In the genomic region with DNA sequence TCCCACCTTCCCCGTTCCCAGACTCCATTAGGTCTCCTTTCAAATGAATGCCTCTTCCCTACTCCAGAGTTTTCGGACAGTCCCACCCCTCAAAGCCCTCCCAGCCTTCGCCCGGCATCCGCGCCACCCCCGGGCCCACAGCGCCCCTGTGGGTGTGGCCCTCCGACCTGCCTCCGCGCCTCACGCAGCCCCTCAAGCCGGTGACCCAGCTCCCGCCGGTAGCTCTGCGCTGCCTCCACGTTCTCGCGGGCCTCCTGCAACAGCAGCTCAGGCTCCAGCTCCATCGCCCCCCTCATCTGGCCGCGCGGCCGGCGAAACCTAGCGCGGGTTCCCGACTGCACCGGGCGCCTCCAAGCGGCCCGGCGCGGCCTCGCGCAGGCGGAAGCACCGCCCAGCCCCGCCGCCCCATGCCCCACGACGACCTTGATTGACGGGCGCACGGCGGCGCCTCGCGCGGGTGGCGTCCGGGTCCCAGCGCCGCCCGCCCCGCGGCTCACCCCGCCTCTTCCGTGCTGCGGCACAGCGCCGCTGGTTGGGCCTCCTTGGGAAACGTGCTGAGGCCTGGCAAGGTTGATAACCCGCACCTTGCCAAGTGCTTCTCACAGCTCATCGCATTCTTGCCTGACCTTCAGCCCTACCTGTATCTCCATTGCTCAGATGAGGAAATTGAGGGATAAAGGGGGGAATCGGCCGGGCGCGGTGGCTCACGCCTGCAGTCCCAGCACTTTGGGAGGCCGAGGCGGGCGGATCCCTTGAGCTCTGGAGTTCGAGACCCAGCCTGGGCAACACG, we compare ENCODE assay signal across 8 cellular contexts. TPM values are rescaled to one million over a fixed set of nuclear protein-coding genes. Genes with fewer than 3 reads are reported as not detected.
DNase-seq lines count a peak whose midpoint lies in the region; ATAC-seq, FAIRE-seq and TF ChIP-seq lines count a peak whose summit lies in the region.

CRLF3 (minus strand) TSS at position 337 of the 790 bp plus-strand sequence; CDS start at position 296, 41 bp downstream.

- H3K9me3 Mint-ChIP-seq in central memory CD8-positive, alpha-beta T cell = no peaks in the 10 kb centered on the region

- no peaks in the 10 kb centered on the region for H3K27me3 ChIP-seq in keratinocyte (ENCODE audit: control insufficient read depth, extremely low read depth, insufficient read depth, low read length)

- peak within 1 kb of the TSS; percentile 87 for H3K27ac Mint-ChIP-seq in central memory CD8-positive, alpha-beta T cell (ENCODE audit: low read depth)

- peaks cover 31% of the 10 kb centered on the region for H3K4me1 Mint-ChIP-seq in central memory CD8-positive, alpha-beta T cell

- FAIRE-seq in keratinocyte (lab: Jason Lieb, UNC) = peak; percentile 56

- H4K20me1 ChIP-seq in keratinocyte (ENCODE audit: control insufficient read depth, extremely low read depth, insufficient read depth, low read length) = no peaks in the 10 kb centered on the region

- peaks cover 27% of the 10 kb centered on the region for H3K4me1 ChIP-seq in keratinocyte (ENCODE audit: control insufficient read depth, extremely low read depth, insufficient read depth, low read length)

- H3K9me3 ChIP-seq in keratinocyte (ENCODE audit: control insufficient read depth, low read depth, low read length) = no peaks in the 10 kb centered on the region

- peaks cover 4% of the 10 kb centered on the region for H3K9me1 ChIP-seq in keratinocyte (ENCODE audit: control insufficient read depth, extremely low read depth, insufficient read depth, low read length)

- no peaks in the 10 kb centered on the region for H3K36me3 ChIP-seq in keratinocyte (ENCODE audit: control insufficient read depth in 2 of 2, extremely low read depth in 1 of 2, insufficient read depth in 2 of 2, low read length in 2 of 2)

- peak; percentile 24; the same call in 1 of the 2 replicates for TF ChIP-seq CTCF in AG10803 (conservative IDR thresholded peaks at IDR 0.05; ENCODE audit: low read length)
- peak in 1 of 3 experiments; percentile 61 for TF ChIP-seq CTCF in keratinocyte (optimal IDR thresholded peaks at IDR 0.05 in 1 of 3, IDR thresholded peaks at IDR 0.05 in 1 of 3, conservative IDR thresholded peaks at IDR 0.05 in 1 of 3; ENCODE audit: extremely low read depth in 1 of 3, insufficient read depth in 2 of 3, low read length in 3 of 3)

- no peaks in the 10 kb centered on the region for H3K27me3 Mint-ChIP-seq in central memory CD8-positive, alpha-beta T cell

- peaks cover 48% of the 10 kb centered on the region for H3K79me2 ChIP-seq in keratinocyte (ENCODE audit: control insufficient read depth, insufficient read depth, low read length)

- DNase-seq in AG10803 (ENCODE audit: low read depth) (peak; percentile 88), NCI-H345 treated with DMSO at 0.1 percent for 48 hours (lab: John Stamatoyannopoulos, UW; ENCODE audit: unreplicated experiment) (peak; percentile 79), keratinocyte (ENCODE audit: low read depth, low spot score) (peak; percentile 57)
- DNase-seq in activated CD4-positive, CD25-positive, alpha-beta regulatory T cell treated with anti-CD3 and anti-CD28 coated beads, Interleukin-2, amount 50 U/mL, for 16 hours (ENCODE audit: low read depth, low spot score) = peak; percentile 77
- DNase-seq in central memory CD8-positive, alpha-beta T cell (ENCODE audit: low spot score in 2 of 2) = peak; percentile 74 to 86
- peak; percentile 75 to 88 (median 85) for DNase-seq in stimulated activated CD4-positive, alpha-beta T cell treated with anti-CD3 and anti-CD28 coated beads, Interleukin-12 subunit alpha, Interleukin-12 subunit beta, amount 100 ng/mL, for 48 hours (ENCODE audit: low read depth in 2 of 3, low spot score in 1 of 3)

- peak within 1 kb of the TSS; percentile 91 for H3K4me3 Mint-ChIP-seq in central memory CD8-positive, alpha-beta T cell

- ATAC-seq in GM19025 (IDR thresholded peaks at IDR 0.05; ENCODE audit: low read depth, unreplicated experiment) (peak; percentile 92), HG03342 (IDR thresholded peaks at IDR 0.05; ENCODE audit: unreplicated experiment) (peak; percentile 87)
- peak; percentile 94 for ATAC-seq in central memory CD8-positive, alpha-beta T cell (replicated peaks; ENCODE audit: extremely low read depth, poor library complexity, severe bottlenecking)

- peak within 1 kb of the TSS; percentile 94 for H2AFZ ChIP-seq in keratinocyte (ENCODE audit: control insufficient read depth, low read length)

- peaks cover 6% of the 10 kb centered on the region for H3K36me3 Mint-ChIP-seq in central memory CD8-positive, alpha-beta T cell (ENCODE audit: insufficient read depth)

- peak within 1 kb of the TSS; percentile 82 for H3K27ac ChIP-seq in keratinocyte (ENCODE audit: control insufficient read depth, insufficient read depth, low read length)

- dilution Hi-C loops in keratinocyte (cut with MboI; ENCODE audit: extremely low pct_ligation_motif_present, low sequenced_read_pairs) = no loop called here

- peak within 1 kb of the TSS; percentile 92 for H3K9ac ChIP-seq in keratinocyte (ENCODE audit: control insufficient read depth, extremely low read depth, insufficient read depth, low read length)

- peak within 1 kb of the TSS; percentile 87 for H3K4me3 ChIP-seq in AG10803 (ENCODE audit: low read length)
- H3K4me3 ChIP-seq in keratinocyte (ENCODE audit: control insufficient read depth in 2 of 3, extremely low read depth in 1 of 3, insufficient read depth in 2 of 3, low read depth in 1 of 3, low read length in 3 of 3) = peak within 1 kb of the TSS; percentile 97 to 100 (median 97)

- peak within 1 kb of the TSS; percentile 72 for H3K4me2 ChIP-seq in keratinocyte (ENCODE audit: control insufficient read depth, extremely low read depth, insufficient read depth, low read depth, low read length)

RNA-seq across cellular contexts. Expression of gene CRLF3, which starts in this region (rescaled TPM):
- 15.2 to 22.4 TPM (median 16.8 TPM) in 3 replicates for polyA plus RNA-seq in keratinocyte
- polyA plus RNA-seq in keratinocyte (2011; ENCODE audit: low read depth) = 20.1 TPM
- polyA plus RNA-seq in keratinocyte (2011; cell fraction: cytosol; rRNA removed) = 13.0 and 23.0 TPM in 2 replicates
- 18.9 and 21.7 TPM in 2 replicates for polyA plus RNA-seq in keratinocyte (2011; cell fraction: nucleus; rRNA removed)
- 13.2 and 20.1 TPM in 2 replicates for polyA plus RNA-seq in keratinocyte (2012; ENCODE audit: low replicate concordance)
- 6.2 to 19.4 TPM (median 14.3 TPM) in 3 replicates for polyA minus RNA-seq in keratinocyte
- 17.5 TPM for polyA minus RNA-seq in keratinocyte (2011; cell fraction: cytosol; rRNA and poly(A)+ RNA removed)
- 10.3 and 27.6 TPM in 2 replicates for polyA minus RNA-seq in keratinocyte (2011; cell fraction: nucleus; rRNA and poly(A)+ RNA removed)

Comparison
In these comparisons a context has a peak if more than half of its experiments do, and no peak if none do; other contexts are left out.
1. Peak in every context shown above with its lines: DNase-seq, ATAC-seq, H3K4me3 ChIP-seq and H3K27ac ChIP-seq.